18 cellular contexts compared by ENCODE assay signal in genomic region chr20:2327620-2328555, GRCh38. TPM values are rescaled to one million over a fixed set of nuclear protein-coding genes. Genes with fewer than 3 reads are reported as not detected.
A peak's percentile ranks its signal among the peaks of the same experiment; 100 is the strongest.
DNase-seq lines count a peak whose midpoint lies in the region.
"Had no signal": no experiment of that assay in that cellular context is flagged by ENCODE, and none has a peak within 500 bp of the region (broad histone marks: within the 10 kb centered on the region; RNA-seq: fewer than 3 reads in every experiment).

No MANE protein-coding gene starts in this region.

- intact Hi-C loops in posterior vena cava (cut with DNase I) = no loop called here

- peak in 2 of 3 experiments; percentile 34 to 65 for DNase-seq in NCI-H1417 (lab: John Stamatoyannopoulos, UW)
- DNase-seq in NCI-H1417 treated with DMSO at 0.1 percent for 48 hours (lab: John Stamatoyannopoulos, UW) = no peak
- DNase-seq in COLO668 (lab: John Stamatoyannopoulos, UW; ENCODE audit: unreplicated experiment) = peak; percentile 58
- peak; percentile 81 for DNase-seq in mesenteric fat pad (ENCODE audit: low spot score)
- peak; percentile 64 for DNase-seq in posterior vena cava (ENCODE audit: low spot score)
- DNase-seq in amniotic stem cell (lab: John Stamatoyannopoulos, UW) = no peak
- DNase-seq in stimulated activated naive CD4-positive, alpha-beta T cell (lab: John Stamatoyannopoulos, UW) = no peak
- DNase-seq in retina = no peak
- DNase-seq: AML-193; Calu3; CD4-positive, alpha-beta T cell; DND-41; EL; GOT3; H7 had no signal

RNA-seq across cellular contexts. Expression of gene TGM3, which starts 32.1 kb away (rescaled TPM):
- total RNA-seq in mesenteric fat pad (not detected), posterior vena cava (not detected)
- total RNA-seq: Calu3; CD4-positive, alpha-beta T cell; G401; GM12878; HT1080 had no signal

RNA-seq across cellular contexts. Expression of gene TGM6, which starts 52.8 kb away (rescaled TPM):
- not detected for total RNA-seq in mesenteric fat pad
- not detected for total RNA-seq in posterior vena cava
- total RNA-seq: Calu3; CD4-positive, alpha-beta T cell; G401; GM12878; H7; HT1080 had no signal

Comparison
In these comparisons a context has a peak if more than half of its experiments do, and no peak if none do; other contexts are left out.
1. DNase-seq: peak in NCI-H1417 (2 of 3), COLO668 (single experiment), mesenteric fat pad (single experiment) and posterior vena cava (single experiment); none in NCI-H1417 treated with DMSO at 0.1 percent for 48 hours (single experiment), amniotic stem cell (single experiment), stimulated activated naive CD4-positive, alpha-beta T cell (0 of 6) and retina (single experiment).